In genomic region chr16:28573738-28574718, GRCh38 we compare ENCODE assay signal across 18 cellular contexts. TPM values are rescaled to one million over a fixed set of nuclear protein-coding genes. Genes with fewer than 3 reads are reported as not detected.
A peak's percentile ranks its signal among the peaks of the same experiment; 100 is the strongest.
DNase-seq lines count a peak whose midpoint lies in the region; ATAC-seq, FAIRE-seq and TF ChIP-seq lines count a peak whose summit lies in the region.
"Had no signal": no experiment of that assay in that cellular context is flagged by ENCODE, and none has a peak within 500 bp of the region (broad histone marks: within the 10 kb centered on the region; RNA-seq: fewer than 3 reads in every experiment).

No MANE protein-coding gene starts in this region.

- peaks cover 8 to 59% (median 24%) of the 10 kb centered on the region in 4 donors for H3K4me1 Mint-ChIP-seq in CD4-positive, CD25-positive, alpha-beta regulatory T cell
- H3K4me1 Mint-ChIP-seq in GM23338 = peaks cover 30% of the 10 kb centered on the region

- no peaks in the 10 kb centered on the region for H3K36me3 ChIP-seq in CD4-positive, CD25-positive, alpha-beta regulatory T cell (ENCODE audit: control insufficient read depth, insufficient read depth, low read length)
- H3K36me3 ChIP-seq in GM23338 (ENCODE audit: insufficient read depth) = no peaks in the 10 kb centered on the region
- H3K36me3 ChIP-seq in kidney (ENCODE audit: control insufficient read depth in 1 of 2, insufficient read depth in 2 of 2, low read length in 2 of 2) = no peaks in the 10 kb centered on the region
- no peaks in the 10 kb centered on the region for H3K36me3 ChIP-seq in neutrophil
- H3K36me3 ChIP-seq in BE2C = no peaks in the 10 kb centered on the region
- H3K36me3 ChIP-seq: ovary had no signal

- 0 out of 2 replicates have a peak, but pooled peaks cover 2% of the 10 kb centered on the region for H3K9me2 ChIP-seq in GM23338 (ENCODE audit: insufficient read depth)

- H3K27me3 ChIP-seq in CD4-positive, CD25-positive, alpha-beta regulatory T cell (ENCODE audit: control insufficient read depth, insufficient read depth, low read length) = no peaks in the 10 kb centered on the region
- no peaks in the 10 kb centered on the region for H3K27me3 ChIP-seq in GM23338 (ENCODE audit: insufficient read depth)
- H3K27me3 ChIP-seq in neutrophil = no peaks in the 10 kb centered on the region
- no peaks in the 10 kb centered on the region for H3K27me3 ChIP-seq in BE2C
- H3K27me3 ChIP-seq: ovary had no signal

- intact Hi-C loops in kidney (cut with DNase I) = no loop called here

- H3K9me3 Mint-ChIP-seq in CD4-positive, CD25-positive, alpha-beta regulatory T cell = peaks cover 0 to 2% (median 0%) of the 10 kb centered on the region in 7 donors
- H3K9me3 Mint-ChIP-seq in GM23338 = no peaks in the 10 kb centered on the region

- H3K27me3 Mint-ChIP-seq in CD4-positive, CD25-positive, alpha-beta regulatory T cell = no peaks in the 10 kb centered on the region
- peaks cover 12% of the 10 kb centered on the region for H3K27me3 Mint-ChIP-seq in GM23338 (ENCODE audit: insufficient read depth, low read depth, poor library complexity)

- no peaks in the 10 kb centered on the region for H3K79me2 ChIP-seq in GM23338 (replicated peaks; ENCODE audit: insufficient read depth)

- no peak overlapping the region for H3K9ac ChIP-seq in kidney (ENCODE audit: low read length in 2 of 2)

- H4K20me1 ChIP-seq in GM23338 (replicated peaks; ENCODE audit: insufficient read depth) = no peaks in the 10 kb centered on the region; the same call in 1 of the 2 replicates

- peaks cover 19% of the 10 kb centered on the region for H3K36me3 Mint-ChIP-seq in CD4-positive, CD25-positive, alpha-beta regulatory T cell
- H3K36me3 Mint-ChIP-seq in GM23338 (ENCODE audit: low read depth) = no peaks in the 10 kb centered on the region; the same call in 2 of the 3 replicates

- TF ChIP-seq CTCF in GM23338 (conservative IDR thresholded peaks at IDR 0.05; ENCODE audit: low read depth in 2 of 2) (no peak), kidney (IDR thresholded peaks at IDR 0.05; ENCODE audit: borderline replicate concordance, extremely low read depth, insufficient read depth) (no peak), neutrophil (IDR thresholded peaks at IDR 0.05) (no peak), BE2C (IDR thresholded peaks at IDR 0.05; ENCODE audit: low read depth, low read length) (no peak)

- H3K4me2 ChIP-seq in GM23338 = no peak overlapping the region
- H3K4me2 ChIP-seq: PC-9 had no signal

- H3K4me1 ChIP-seq in CD4-positive, CD25-positive, alpha-beta regulatory T cell (ENCODE audit: control insufficient read depth, insufficient read depth, low read length, poor library complexity, severe bottlenecking) = no peaks in the 10 kb centered on the region
- H3K4me1 ChIP-seq in GM23338 (ENCODE audit: insufficient read depth) (peaks cover 6% of the 10 kb centered on the region), kidney (ENCODE audit: control insufficient read depth in 1 of 2, insufficient read depth in 1 of 2, low read depth in 1 of 2, low read length in 2 of 2) (peaks cover 0 to 11% of the 10 kb centered on the region in 2 donors), neutrophil (ENCODE audit: control insufficient read depth in 1 of 2, insufficient read depth in 1 of 2, low read depth in 1 of 2, low read length in 1 of 2) (peaks cover 14 to 15% of the 10 kb centered on the region in 2 experiments), BE2C (no peaks in the 10 kb centered on the region)

- no peak for DNase-seq in CD4-positive, CD25-positive, alpha-beta regulatory T cell
- no peak for DNase-seq in GM23338 (ENCODE audit: low spot score)
- DNase-seq in kidney = peak; percentile 30
- no peak for DNase-seq in BE2C
- no peak for DNase-seq in NCI-H446 treated with DMSO at 0.1 percent for 48 hours (lab: John Stamatoyannopoulos, UW)
- DNase-seq: Karpas-422; NCI-H1092 treated with DMSO at 0.1 percent for 48 hours; PC-9; stimulated activated CD4-positive, alpha-beta T cell treated with anti-CD3 and anti-CD28 coated beads, Interleukin-2, amount 100 ng/mL, for 24 hours; T-helper 9 cell had no signal

- H3K4me3 Mint-ChIP-seq in CD4-positive, CD25-positive, alpha-beta regulatory T cell = no peak overlapping the region
- H3K4me3 Mint-ChIP-seq in GM23338 = no peak overlapping the region; the same call in 2 of the 3 replicates

- no peak overlapping the region for H2AFZ ChIP-seq in GM23338
- H2AFZ ChIP-seq: PC-9 had no signal

- H3K4me3 ChIP-seq in CD4-positive, CD25-positive, alpha-beta regulatory T cell (ENCODE audit: low read depth, low read length) = no peak overlapping the region
- H3K4me3 ChIP-seq in GM23338 (no peak overlapping the region), kidney (ENCODE audit: low read length in 2 of 2) (no peak overlapping the region), neutrophil (ENCODE audit: low read depth in 1 of 2, low read length in 1 of 2) (no peak overlapping the region), BE2C (ENCODE audit: low read depth, low read length) (no peak overlapping the region)
- H3K4me3 ChIP-seq: ovary, PC-9 had no signal

- ATAC-seq in CD4-positive, CD25-positive, alpha-beta regulatory T cell (ENCODE audit: low read depth in 2 of 2) = no peak
- ATAC-seq in GM23338 (peak; percentile 49), HG02938 (IDR thresholded peaks at IDR 0.05; ENCODE audit: unreplicated experiment) (no peak)

- H3K9me3 ChIP-seq in CD4-positive, CD25-positive, alpha-beta regulatory T cell (ENCODE audit: control insufficient read depth in 2 of 2, low read length in 2 of 2) = no peaks in the 10 kb centered on the region
- H3K9me3 ChIP-seq in kidney (ENCODE audit: control insufficient read depth in 1 of 2, low read length in 2 of 2) = no peaks in the 10 kb centered on the region
- no peaks in the 10 kb centered on the region for H3K9me3 ChIP-seq in neutrophil
- H3K9me3 ChIP-seq in BE2C = no peaks in the 10 kb centered on the region
- H3K9me3 ChIP-seq: ovary had no signal

- no peak overlapping the region for H3K27ac ChIP-seq in CD4-positive, CD25-positive, alpha-beta regulatory T cell (ENCODE audit: insufficient read depth, low read length, poor library complexity, severe bottlenecking)
- no peak overlapping the region for H3K27ac ChIP-seq in GM23338 (ENCODE audit: low read depth)
- peak overlapping the region in 1 of 2 donors; percentile 38 for H3K27ac ChIP-seq in kidney (ENCODE audit: low read depth in 2 of 2, low read length in 2 of 2)
- peak overlapping the region; percentile 41 for H3K27ac ChIP-seq in neutrophil
- H3K27ac ChIP-seq: ovary, PC-9 had no signal

- no peaks in the 10 kb centered on the region for H3F3A ChIP-seq in GM23338 (replicated peaks; ENCODE audit: low read depth)

- peak overlapping the region; percentile 22 to 83 (median 82) for H3K27ac Mint-ChIP-seq in CD4-positive, CD25-positive, alpha-beta regulatory T cell
- peak overlapping the region; percentile 7; the same call in 1 of the 2 replicates for H3K27ac Mint-ChIP-seq in GM23338

- FAIRE-seq in kidney (lab: Jason Lieb, UNC) = no peak
- FAIRE-seq: endometrium, GM12892, keratinocyte had no signal

RNA-seq across cellular contexts. Expression of gene SGF29, which starts 20.3 kb away (rescaled TPM):
- 49.5 TPM for total RNA-seq in CD4-positive, CD25-positive, alpha-beta regulatory T cell
- 10 to 100 TPM; 43.4 to 97.5 (median 70.5) TPM for polyA plus RNA-seq in CD4-positive, CD25-positive, alpha-beta regulatory T cell
- 10.0 and 10.8 TPM in 2 replicates for total RNA-seq in GM23338 (2014; rRNA removed; shearing (Covaris generic))
- polyA plus RNA-seq in GM23338 (2016; fragmentation: Nextera tagmentation; extraction: Ambion mirVana) (17.6 and 20.0 TPM in 2 replicates), kidney (ENCODE audit: insufficient read depth, low read depth, low replicate concordance) (20.6 TPM)
- total RNA-seq in kidney = 28.5 TPM
- 85.4 TPM for polyA plus RNA-seq in BE2C (2012; ENCODE audit: insufficient read depth, insufficient read length, low read depth)

RNA-seq across cellular contexts. Expression of gene SULT1A2, which starts 22.8 kb away (rescaled TPM):
- 0.39 TPM for total RNA-seq in CD4-positive, CD25-positive, alpha-beta regulatory T cell
- not detected for polyA plus RNA-seq in CD4-positive, CD25-positive, alpha-beta regulatory T cell
- 0.12 and 0.17 TPM in 2 replicates for total RNA-seq in GM23338 (2014; rRNA removed; shearing (Covaris generic))
- polyA plus RNA-seq in GM23338 (2016; fragmentation: Nextera tagmentation; extraction: Ambion mirVana) = 0.34 TPM in 1 of 2 replicates, not detected in the other
- total RNA-seq in kidney = 1.1 TPM
- polyA plus RNA-seq in kidney (ENCODE audit: insufficient read depth, low read depth, low replicate concordance) = 13.3 TPM
- 1.0 TPM for polyA plus RNA-seq in BE2C (2012; ENCODE audit: insufficient read depth, insufficient read length, low read depth)
- total RNA-seq: chondrocyte had no signal
- polyA plus RNA-seq: BJ, keratinocyte had no signal

RNA-seq across cellular contexts. Expression of gene NUPR1, which starts 35.3 kb away (rescaled TPM):
- total RNA-seq in CD4-positive, CD25-positive, alpha-beta regulatory T cell = not detected
- polyA plus RNA-seq in CD4-positive, CD25-positive, alpha-beta regulatory T cell = not detected
- total RNA-seq in GM23338 (2014; rRNA removed; shearing (Covaris generic)) = 0.03 TPM in 1 of 2 replicates, not detected in the other
- polyA plus RNA-seq in GM23338 (2016; fragmentation: Nextera tagmentation; extraction: Ambion mirVana) (0.48 and 0.75 TPM in 2 replicates), kidney (ENCODE audit: insufficient read depth, low read depth, low replicate concordance) (125 TPM)
- 64.7 TPM for total RNA-seq in kidney
- polyA plus RNA-seq in BE2C (2012; ENCODE audit: insufficient read depth, insufficient read length, low read depth) = 72.0 TPM

RNA-seq across cellular contexts. Expression of gene SULT1A1, which starts 35.8 kb away (rescaled TPM):
- total RNA-seq in CD4-positive, CD25-positive, alpha-beta regulatory T cell = 8.6 TPM
- 10 to 100 TPM in 2 of 4 donors, 1 to 10 TPM in 2; 6.4 to 19.2 (median 10.2) TPM for polyA plus RNA-seq in CD4-positive, CD25-positive, alpha-beta regulatory T cell
- 1.7 and 3.5 TPM in 2 replicates for total RNA-seq in GM23338 (2014; rRNA removed; shearing (Covaris generic))
- polyA plus RNA-seq in GM23338 (2016; fragmentation: Nextera tagmentation; extraction: Ambion mirVana) (2.2 and 2.4 TPM in 2 replicates), kidney (ENCODE audit: insufficient read depth, low read depth, low replicate concordance) (50.2 TPM)
- 20.7 TPM for total RNA-seq in kidney
- polyA plus RNA-seq in BE2C (2012; ENCODE audit: insufficient read depth, insufficient read length, low read depth) = 1.2 TPM

Comparison
In these comparisons a context has a peak if more than half of its experiments do, and no peak if none do; other contexts are left out.
1. RNA of gene NUPR1, which starts 35.3 kb away (total RNA-seq): 64.7 TPM in kidney (single experiment); 0.03 TPM in GM23338 and not detected in CD4-positive, CD25-positive, alpha-beta regulatory T cell (single experiment); every median in the first group is over 10 times any median in the second.